Comparison of ENCODE assay signal across 8 cellular contexts in genomic region chr1:173862146-173862768, GRCh38. TPM values are rescaled to one million over a fixed set of nuclear protein-coding genes. Genes with fewer than 3 reads are reported as not detected.
DNase-seq lines count a peak whose midpoint lies in the region; ATAC-seq lines count a peak whose summit lies in the region.
"Not testable (repeated sequence)": the region's sequence is repeated elsewhere in the genome, so short reads cannot be mapped to it uniquely, and the experiment has no call there.
"Had no signal": no experiment of that assay in that cellular context is flagged by ENCODE, and none has a peak within 500 bp of the region (broad histone marks: within the 10 kb centered on the region; RNA-seq: fewer than 3 reads in every experiment).

No MANE protein-coding gene starts in this region.

- not testable (repeated sequence) for H3K27me3 Mint-ChIP-seq in T-helper 17 cell; activated T-helper 1 cell treated with anti-CD3 and anti-CD28 coated beads, Interleukin-12 subunit alpha, Interleukin-12 subunit beta, Interleukin-2, Interleukin-4 antibody, amounts not matched to agents 30 ng/mL and 10 ng/mL and 1 ng/mL, durations not matched to agents 14 hours and 24 hours and 36 hours (ENCODE audit: insufficient read depth); stimulated activated memory B cell treated with anti-CD40 and anti-IgM and Interleukin-4, amounts not matched to agents 10 μg/mL and 1 μg/mL and 100 μg/mL, for 72 hours

- intact Hi-C loops in activated T-helper 1 cell treated with anti-CD3 and anti-CD28 coated beads, Interleukin-12 subunit alpha, Interleukin-12 subunit beta, Interleukin-2, Interleukin-4 antibody, amounts not matched to agents 30 ng/mL and 10 ng/mL and 1 ng/mL, durations not matched to agents 14 hours and 24 hours and 36 hours (cut with micrococcal nuclease): loop anchor here (10.0 kb wide), 1 partner anchor 1117 kb away; no protein-coding TSS in a partner anchor

- DNase-seq in ELF-1 (ENCODE audit: low read depth, low spot score): peak; percentile 74
- peak; percentile 17 for DNase-seq in LHCN-M2 (ENCODE audit: low read depth)
- DNase-seq in T-helper 17 cell; activated T-helper 1 cell treated with anti-CD3 and anti-CD28 coated beads, Interleukin-12 subunit alpha, Interleukin-12 subunit beta, Interleukin-2, Interleukin-4 antibody, amounts not matched to agents 30 ng/mL and 10 ng/mL and 1 ng/mL, durations not matched to agents 14 hours and 24 hours and 36 hours (ENCODE audit: low spot score): not testable (repeated sequence)
- DNase-seq in glomerular visceral epithelial cell (ENCODE audit: extremely low spot score): peak; percentile 17

- peak overlapping the region; percentile 77 for H3K27ac Mint-ChIP-seq in T-helper 17 cell
- H3K27ac Mint-ChIP-seq in activated T-helper 1 cell treated with anti-CD3 and anti-CD28 coated beads, Interleukin-12 subunit alpha, Interleukin-12 subunit beta, Interleukin-2, Interleukin-4 antibody, amounts not matched to agents 30 ng/mL and 10 ng/mL and 1 ng/mL, durations not matched to agents 14 hours and 24 hours and 36 hours: peak overlapping the region; percentile 37
- H3K27ac Mint-ChIP-seq in stimulated activated memory B cell treated with anti-CD40 and anti-IgM and Interleukin-4, amounts not matched to agents 10 μg/mL and 1 μg/mL and 100 μg/mL, for 72 hours: peak overlapping the region; percentile 84

- H3K36me3 Mint-ChIP-seq in T-helper 17 cell (ENCODE audit: low read depth): not testable (repeated sequence)
- peaks cover 61% of the 10 kb centered on the region for H3K36me3 Mint-ChIP-seq in activated T-helper 1 cell treated with anti-CD3 and anti-CD28 coated beads, Interleukin-12 subunit alpha, Interleukin-12 subunit beta, Interleukin-2, Interleukin-4 antibody, amounts not matched to agents 30 ng/mL and 10 ng/mL and 1 ng/mL, durations not matched to agents 14 hours and 24 hours and 36 hours (ENCODE audit: low read depth)
- peaks cover 60% of the 10 kb centered on the region for H3K36me3 Mint-ChIP-seq in stimulated activated memory B cell treated with anti-CD40 and anti-IgM and Interleukin-4, amounts not matched to agents 10 μg/mL and 1 μg/mL and 100 μg/mL, for 72 hours

- not testable (repeated sequence) for H3K9me3 Mint-ChIP-seq in activated T-helper 1 cell treated with anti-CD3 and anti-CD28 coated beads, Interleukin-12 subunit alpha, Interleukin-12 subunit beta, Interleukin-2, Interleukin-4 antibody, amounts not matched to agents 30 ng/mL and 10 ng/mL and 1 ng/mL, durations not matched to agents 14 hours and 24 hours and 36 hours; stimulated activated memory B cell treated with anti-CD40 and anti-IgM and Interleukin-4, amounts not matched to agents 10 μg/mL and 1 μg/mL and 100 μg/mL, for 72 hours

- H3K9me3 ChIP-seq in T-helper 17 cell (ENCODE audit: control insufficient read depth, low read length, poor library complexity, severe bottlenecking): not testable (repeated sequence)

- H3K4me1 Mint-ChIP-seq in T-helper 17 cell: peaks cover 31% of the 10 kb centered on the region
- peaks cover 33% of the 10 kb centered on the region for H3K4me1 Mint-ChIP-seq in activated T-helper 1 cell treated with anti-CD3 and anti-CD28 coated beads, Interleukin-12 subunit alpha, Interleukin-12 subunit beta, Interleukin-2, Interleukin-4 antibody, amounts not matched to agents 30 ng/mL and 10 ng/mL and 1 ng/mL, durations not matched to agents 14 hours and 24 hours and 36 hours (ENCODE audit: low read depth)
- peaks cover 49% of the 10 kb centered on the region for H3K4me1 Mint-ChIP-seq in stimulated activated memory B cell treated with anti-CD40 and anti-IgM and Interleukin-4, amounts not matched to agents 10 μg/mL and 1 μg/mL and 100 μg/mL, for 72 hours

- H3K4me3 Mint-ChIP-seq in T-helper 17 cell: peak overlapping the region; percentile 31
- H3K4me3 Mint-ChIP-seq in activated T-helper 1 cell treated with anti-CD3 and anti-CD28 coated beads, Interleukin-12 subunit alpha, Interleukin-12 subunit beta, Interleukin-2, Interleukin-4 antibody, amounts not matched to agents 30 ng/mL and 10 ng/mL and 1 ng/mL, durations not matched to agents 14 hours and 24 hours and 36 hours: not testable (repeated sequence)
- H3K4me3 Mint-ChIP-seq in stimulated activated memory B cell treated with anti-CD40 and anti-IgM and Interleukin-4, amounts not matched to agents 10 μg/mL and 1 μg/mL and 100 μg/mL, for 72 hours: peak overlapping the region; percentile 31

- not testable (repeated sequence) for ATAC-seq in T-helper 17 cell
- ATAC-seq in stimulated activated memory B cell treated with anti-CD40 and anti-IgM and Interleukin-4, amounts not matched to agents 10 μg/mL and 1 μg/mL and 100 μg/mL, for 72 hours: peak; percentile 46

RNA-seq across cellular contexts. Expression of gene GAS5, which starts 5.5 kb away (rescaled TPM):
- total RNA-seq in LHCN-M2 (2014; rRNA removed): 337 and 409 TPM in 2 replicates
- 436 TPM for polyA plus RNA-seq in LHCN-M2 (2012)
- total RNA-seq in T-helper 17 cell: 100 to 1,000 TPM; 604 to 736 TPM
- total RNA-seq in activated T-helper 1 cell treated with anti-CD3 and anti-CD28 coated beads, Interleukin-12 subunit alpha, Interleukin-12 subunit beta, Interleukin-2, Interleukin-4 antibody, amounts not matched to agents 30 ng/mL and 10 ng/mL and 1 ng/mL, durations not matched to agents 14 hours and 24 hours and 36 hours: 653 and 688 TPM in 2 replicates

RNA-seq across cellular contexts. Expression of gene ZBTB37, which starts 5.9 kb away (rescaled TPM):
- total RNA-seq in LHCN-M2 (2014; rRNA removed) (4.3 and 4.9 TPM in 2 replicates), T-helper 17 cell (10 to 100 TPM; 14.7 to 15.4 TPM)
- 1.4 TPM for polyA plus RNA-seq in LHCN-M2 (2012)
- total RNA-seq in activated T-helper 1 cell treated with anti-CD3 and anti-CD28 coated beads, Interleukin-12 subunit alpha, Interleukin-12 subunit beta, Interleukin-2, Interleukin-4 antibody, amounts not matched to agents 30 ng/mL and 10 ng/mL and 1 ng/mL, durations not matched to agents 14 hours and 24 hours and 36 hours: 9.2 and 9.4 TPM in 2 replicates

RNA-seq across cellular contexts. Expression of gene CENPL, which starts 37.6 kb away (rescaled TPM):
- total RNA-seq in LHCN-M2 (2014; rRNA removed): 31.1 and 32.9 TPM in 2 replicates
- 8.4 TPM for polyA plus RNA-seq in LHCN-M2 (2012)
- 1 to 10 TPM; 4.7 to 7.1 TPM for total RNA-seq in T-helper 17 cell
- total RNA-seq in activated T-helper 1 cell treated with anti-CD3 and anti-CD28 coated beads, Interleukin-12 subunit alpha, Interleukin-12 subunit beta, Interleukin-2, Interleukin-4 antibody, amounts not matched to agents 30 ng/mL and 10 ng/mL and 1 ng/mL, durations not matched to agents 14 hours and 24 hours and 36 hours: 23.6 and 25.7 TPM in 2 replicates

RNA-seq across cellular contexts. Expression of gene DARS2, which starts 37.8 kb away (rescaled TPM):
- total RNA-seq in LHCN-M2 (2014; rRNA removed) (22.2 and 27.1 TPM in 2 replicates), T-helper 17 cell (1 to 10 TPM; 4.0 to 5.3 TPM)
- polyA plus RNA-seq in LHCN-M2 (2012): 13.0 TPM
- total RNA-seq in activated T-helper 1 cell treated with anti-CD3 and anti-CD28 coated beads, Interleukin-12 subunit alpha, Interleukin-12 subunit beta, Interleukin-2, Interleukin-4 antibody, amounts not matched to agents 30 ng/mL and 10 ng/mL and 1 ng/mL, durations not matched to agents 14 hours and 24 hours and 36 hours: 41.9 TPM in 2 replicates

RNA-seq across cellular contexts. Expression of gene SERPINC1, which starts 54.9 kb away (rescaled TPM):
- total RNA-seq in LHCN-M2 (2014; rRNA removed) (not detected in 2 replicates), T-helper 17 cell (not detected)
- polyA plus RNA-seq in LHCN-M2 (2012): 0.05 TPM
- 0.26 TPM in 1 of 2 replicates, not detected in the other for total RNA-seq in activated T-helper 1 cell treated with anti-CD3 and anti-CD28 coated beads, Interleukin-12 subunit alpha, Interleukin-12 subunit beta, Interleukin-2, Interleukin-4 antibody, amounts not matched to agents 30 ng/mL and 10 ng/mL and 1 ng/mL, durations not matched to agents 14 hours and 24 hours and 36 hours
- total RNA-seq: fibroblast of villous mesenchyme, urinary bladder had no signal
